ENCODE assay signal across 17 cellular contexts in genomic region chr5:8615142-8615858, GRCh38.
DNase-seq lines count a peak whose midpoint lies in the region; ATAC-seq, FAIRE-seq and TF ChIP-seq lines count a peak whose summit lies in the region.
"Had no signal": no experiment of that assay in that cellular context is flagged by ENCODE, and none has a peak within 500 bp of the region (broad histone marks: within the 10 kb centered on the region; RNA-seq: fewer than 3 reads in every experiment).

No MANE protein-coding gene starts in this region.

- no peaks in the 10 kb centered on the region for H3K36me3 ChIP-seq in breast epithelium
- no peaks in the 10 kb centered on the region for H3K36me3 ChIP-seq in bronchial epithelial cell (ENCODE audit: control insufficient read depth, insufficient read depth, low read length)
- no peaks in the 10 kb centered on the region for H3K36me3 ChIP-seq in prostate gland
- H3K36me3 ChIP-seq: BLaER1 treated with 17β-estradiol and CSF1 and Interleukin-3, amounts not matched to agents 10 nM and 100 nM had no signal

- H3K27ac ChIP-seq in breast epithelium (no peak overlapping the region), prostate gland (no peak overlapping the region)
- H3K27ac ChIP-seq: BLaER1 treated with 17β-estradiol and CSF1 and Interleukin-3, amounts not matched to agents 10 nM and 100 nM; GM23248 had no signal

- no peak for ATAC-seq in T-helper 17 cell

- H3K4me1 ChIP-seq in breast epithelium (no peaks in the 10 kb centered on the region), prostate gland (replicated peaks) (no peaks in the 10 kb centered on the region)
- H3K4me1 ChIP-seq: BLaER1 treated with 17β-estradiol and CSF1 and Interleukin-3, amounts not matched to agents 10 nM and 100 nM had no signal

- H3K27ac Mint-ChIP-seq in MCF 10A (ENCODE audit: low read depth, unreplicated experiment) (no peak overlapping the region), T-helper 17 cell (no peak overlapping the region)
- H3K27ac Mint-ChIP-seq: HFFc6 had no signal

- peaks cover 8% of the 10 kb centered on the region for H3K9me3 Mint-ChIP-seq in MCF 10A (ENCODE audit: unreplicated experiment)
- H3K9me3 Mint-ChIP-seq: HFFc6 had no signal

- 89% methylated on average over 7 of the region's 7 CpGs for WGBS in prostate gland

- no peaks in the 10 kb centered on the region for H3K27me3 Mint-ChIP-seq in MCF 10A (ENCODE audit: insufficient read depth, unreplicated experiment)
- no peaks in the 10 kb centered on the region for H3K27me3 Mint-ChIP-seq in T-helper 17 cell
- H3K27me3 Mint-ChIP-seq: IgD-negative memory B cell had no signal

- BruUV-seq in MCF 10A (replicated peaks; lab: Mats Ljungman, UMichigan) = no TSS peak

- POLR2A ChIA-PET in MCF 10A (lab: Yijun Ruan, JAX) = no interaction called here

- TF ChIP-seq POLR2A in breast epithelium (IDR thresholded peaks at IDR 0.05) = no peak
- no peak for TF ChIP-seq POLR2A in prostate gland (IDR thresholded peaks at IDR 0.05)

- H3K4me1 Mint-ChIP-seq in MCF 10A (ENCODE audit: insufficient read depth, unreplicated experiment) = no peaks in the 10 kb centered on the region
- no peaks in the 10 kb centered on the region for H3K4me1 Mint-ChIP-seq in T-helper 17 cell
- H3K4me1 Mint-ChIP-seq: IgD-negative memory B cell had no signal

- H3K27me3 ChIP-seq in breast epithelium (no peaks in the 10 kb centered on the region), bronchial epithelial cell (ENCODE audit: control insufficient read depth, insufficient read depth, low read length) (no peaks in the 10 kb centered on the region), prostate gland (replicated peaks; ENCODE audit: insufficient read depth) (no peaks in the 10 kb centered on the region)
- H3K27me3 ChIP-seq: BLaER1 treated with 17β-estradiol and CSF1 and Interleukin-3, amounts not matched to agents 10 nM and 100 nM had no signal

- no peaks in the 10 kb centered on the region for H3K36me3 Mint-ChIP-seq in MCF 10A (ENCODE audit: insufficient read depth, unreplicated experiment)
- no peaks in the 10 kb centered on the region for H3K36me3 Mint-ChIP-seq in T-helper 17 cell (ENCODE audit: low read depth)
- H3K36me3 Mint-ChIP-seq: IgD-negative memory B cell had no signal

- TF ChIP-seq CTCF in MCF 10A (IDR thresholded peaks at IDR 0.05; ENCODE audit: unreplicated experiment) (no peak), breast epithelium (IDR thresholded peaks at IDR 0.05) (no peak), bronchial epithelial cell (IDR thresholded peaks at IDR 0.05; ENCODE audit: insufficient read depth, low read length, severe bottlenecking) (no peak), prostate gland (IDR thresholded peaks at IDR 0.05) (no peak)

- H3K4me3 ChIP-seq in breast epithelium (no peak overlapping the region), bronchial epithelial cell (ENCODE audit: low read depth, low read length) (no peak overlapping the region), prostate gland (no peak overlapping the region)
- H3K4me3 ChIP-seq: BLaER1 treated with 17β-estradiol and CSF1 and Interleukin-3, amounts not matched to agents 10 nM and 100 nM; GM23248 had no signal

- CTCF ChIA-PET in MCF 10A (lab: Yijun Ruan, JAX) = no interaction called here

- H3K4me3 Mint-ChIP-seq in MCF 10A (ENCODE audit: unreplicated experiment) (no peak overlapping the region), T-helper 17 cell (no peak overlapping the region)
- H3K4me3 Mint-ChIP-seq: HFFc6, IgD-negative memory B cell had no signal

- FAIRE-seq in bronchial epithelial cell (lab: Jason Lieb, UNC) = peak; percentile 97

- H3K9me3 ChIP-seq in breast epithelium (no peaks in the 10 kb centered on the region), prostate gland (no peaks in the 10 kb centered on the region), T-helper 17 cell (ENCODE audit: control insufficient read depth, low read length, poor library complexity, severe bottlenecking) (peaks cover 6% of the 10 kb centered on the region)
- H3K9me3 ChIP-seq: BLaER1 treated with 17β-estradiol and CSF1 and Interleukin-3, amounts not matched to agents 10 nM and 100 nM had no signal

- intact Hi-C loops in MCF 10A (cut with micrococcal nuclease) (no loop called here), breast epithelium (cut with DNase I; ENCODE audit: low total_unique reads) (no loop called here), prostate gland (cut with DNase I) (no loop called here)

- DNase-seq in MCF 10A (ENCODE audit: unreplicated experiment) = peak; percentile 4
- no peak for DNase-seq in breast epithelium (ENCODE audit: low spot score in 2 of 2)
- peak; percentile 3 for DNase-seq in NCI-H460 (ENCODE audit: extremely low read depth, low read depth)
- DNase-seq in bronchial epithelial cell (ENCODE audit: low read depth) = no peak
- peak; percentile 51 for DNase-seq in renal cortical epithelial cell (ENCODE audit: low read depth)
- DNase-seq in GDM1 (lab: John Stamatoyannopoulos, UW) = no peak
- DNase-seq in prostate gland (ENCODE audit: low spot score) = no peak
- DNase-seq in T-helper 17 cell = no peak
- DNase-seq: DMS153, EL, GM23248, HFFc6, NCI-H1048, NCI-H146, NCI-H446 treated with DMSO at 0.1 percent for 48 hours had no signal

Comparison
In these comparisons a context has a peak if more than half of its experiments do, and no peak if none do; other contexts are left out.
1. DNase-seq: peak in MCF 10A (single experiment), NCI-H460 (single experiment) and renal cortical epithelial cell (single experiment); none in breast epithelium (0 of 2), bronchial epithelial cell (single experiment), GDM1 (single experiment), prostate gland (single experiment) and T-helper 17 cell (0 of 3).